In genomic region chr12:109432842-109433304, GRCh38 we compare ENCODE assay signal across 8 cellular contexts. TPM values are rescaled to one million over a fixed set of nuclear protein-coding genes. Genes with fewer than 3 reads are reported as not detected.
DNase-seq lines count a peak whose midpoint lies in the region; ATAC-seq and TF ChIP-seq lines count a peak whose summit lies in the region.

No MANE protein-coding gene starts in this region.

- H3K9ac ChIP-seq in stomach smooth muscle (ENCODE audit: low read length in 2 of 2), result peak overlapping the region in 1 of 2 donors; percentile 62

- H3K27me3 ChIP-seq in Peyer's patch, result no peaks in the 10 kb centered on the region
- no peaks in the 10 kb centered on the region for H3K27me3 ChIP-seq in neutrophil
- no peaks in the 10 kb centered on the region for H3K27me3 ChIP-seq in stomach smooth muscle (ENCODE audit: control insufficient read depth in 1 of 2, insufficient read depth in 2 of 2, low read length in 2 of 2)

- DNase-seq in ELR (ENCODE audit: low read depth), result peak; percentile 78
- peak; percentile 81 for DNase-seq in LoVo (ENCODE audit: low spot score)
- DNase-seq in Peyer's patch, result peak; percentile 82 to 94 (median 88)
- DNase-seq in activated T-helper 1 cell treated with Interleukin-2 at 50 U/mL for 16 hours (ENCODE audit: low read depth), result peak; percentile 48
- DNase-seq in fibroblast of peridontal ligament (ENCODE audit: extremely low read depth), result peak; percentile 78

- no peak for ATAC-seq in GM18519 (IDR thresholded peaks at IDR 0.05; ENCODE audit: low FRiP score, unreplicated experiment)

- TF ChIP-seq CTCF in Peyer's patch (IDR thresholded peaks at IDR 0.05) (peak; percentile 41 to 81 (median 68)), neutrophil (IDR thresholded peaks at IDR 0.05) (peak; percentile 35)

- H3K4me3 ChIP-seq in Peyer's patch (no peak overlapping the region), neutrophil (ENCODE audit: low read depth in 1 of 2, low read length in 1 of 2) (no peak overlapping the region), stomach smooth muscle (ENCODE audit: low read length in 2 of 2) (peak overlapping the region; percentile 11 to 35)

- H3K36me3 ChIP-seq in Peyer's patch (no peaks in the 10 kb centered on the region), neutrophil (no peaks in the 10 kb centered on the region), stomach smooth muscle (ENCODE audit: control insufficient read depth in 2 of 2, insufficient read depth in 2 of 2, low read length in 2 of 2) (peaks cover 0 to 3% of the 10 kb centered on the region in 2 donors)

- no peak for TF ChIP-seq POLR2A in Peyer's patch (IDR thresholded peaks at IDR 0.05)

- H3K4me1 ChIP-seq in Peyer's patch, result peaks cover 0 to 4% (median 0%) of the 10 kb centered on the region in 4 donors
- no peaks in the 10 kb centered on the region for H3K4me1 ChIP-seq in neutrophil (ENCODE audit: control insufficient read depth in 1 of 2, insufficient read depth in 1 of 2, low read depth in 1 of 2, low read length in 1 of 2)
- H3K4me1 ChIP-seq in stomach smooth muscle (ENCODE audit: control insufficient read depth, insufficient read depth, low read length), result peaks cover 2% of the 10 kb centered on the region

- H3K27ac ChIP-seq in Peyer's patch (no peak overlapping the region), neutrophil (no peak overlapping the region), stomach smooth muscle (ENCODE audit: low read length) (no peak overlapping the region)

- H3K9me3 ChIP-seq in Peyer's patch, result no peaks in the 10 kb centered on the region
- no peaks in the 10 kb centered on the region for H3K9me3 ChIP-seq in neutrophil
- no peaks in the 10 kb centered on the region for H3K9me3 ChIP-seq in stomach smooth muscle (ENCODE audit: control insufficient read depth in 2 of 2, low read length in 2 of 2)

RNA-seq across cellular contexts. Expression of gene KCTD10, which starts 44.2 kb away (rescaled TPM):
- 10 to 100 TPM; 18.4 to 53.6 (median 28.8) TPM for total RNA-seq in Peyer's patch

RNA-seq across cellular contexts. Expression of gene UBE3B, which starts 44.6 kb away (rescaled TPM):
- 10 to 100 TPM; 43.8 to 77.0 (median 57.3) TPM for total RNA-seq in Peyer's patch

Comparison
In these comparisons a context has a peak if more than half of its experiments do, and no peak if none do; other contexts are left out.
1. H3K4me3 ChIP-seq: peak in stomach smooth muscle (2 of 2); none in Peyer's patch (0 of 4) and neutrophil (0 of 2).
2. Peak in every context shown above with its lines, with median percentiles within 50 percentile points of each other: DNase-seq.